In genomic region chr16:29007865-29008593, GRCh38 we compare ENCODE assay signal across 1 cellular context.
TF ChIP-seq lines count a peak whose summit lies in the region.

No MANE protein-coding gene starts in this region.

TF ChIP-seq in K562, 482 proteins besides CTCF, POLR2A, EP300 and RAD21 (continued from another document and continues in another):
- no peak for TF ChIP-seq ETS1 (conservative IDR thresholded peaks at IDR 0.05; ENCODE audit: control insufficient read depth, low read depth, low read length)
- TF ChIP-seq ZNF707 (CRISPR knock-in tag; conservative IDR thresholded peaks at IDR 0.05) = no peak
- no peak for TF ChIP-seq MCM2 (IDR thresholded peaks at IDR 0.05; ENCODE audit: low read depth)
- TF ChIP-seq ZNF41 (CRISPR knock-in tag; conservative IDR thresholded peaks at IDR 0.05) = no peak
- TF ChIP-seq NUFIP1 (IDR thresholded peaks at IDR 0.05; ENCODE audit: partially characterized antibody) = no peak
- no peak for TF ChIP-seq PREB (CRISPR knock-in tag; IDR thresholded peaks at IDR 0.05)
- no peak for TF ChIP-seq MAFG (tag; conservative IDR thresholded peaks at IDR 0.05)
- TF ChIP-seq ZBTB1 (CRISPR knock-in tag; IDR thresholded peaks at IDR 0.05; ENCODE audit: borderline replicate concordance, low read depth) = no peak
- no peak for TF ChIP-seq MTA1 (IDR thresholded peaks at IDR 0.05; ENCODE audit: borderline replicate concordance)
- TF ChIP-seq PHB (CRISPR knock-in tag; IDR thresholded peaks at IDR 0.05) = no peak
- no peak for TF ChIP-seq UBTF (IDR thresholded peaks at IDR 0.05; ENCODE audit: borderline replicate concordance in 1 of 2, low read depth in 2 of 2, low read length in 2 of 2)
- TF ChIP-seq POLR2AphosphoS5 (IDR thresholded peaks at IDR 0.05; ENCODE audit: control insufficient read depth, insufficient read depth, low read depth, low read length) = peak; percentile 37; the same call in 1 of the 2 replicates
- 0 out of 2 replicates have a peak, but pooled peaks have one; percentile 59 for TF ChIP-seq LCOR (CRISPR knock-in tag; IDR thresholded peaks at IDR 0.05)
- no peak for TF ChIP-seq NRF1 (conservative IDR thresholded peaks at IDR 0.05 in 1 of 2, IDR thresholded peaks at IDR 0.05 in 1 of 2)
- TF ChIP-seq NCOR1 (IDR thresholded peaks at IDR 0.05) = peak; percentile 23; the same call in 1 of the 2 replicates
- no peak for TF ChIP-seq ZNF197 (CRISPR knock-in tag; IDR thresholded peaks at IDR 0.05; ENCODE audit: low read depth)
- TF ChIP-seq CBFA2T2 (conservative IDR thresholded peaks at IDR 0.05) = peak; percentile 51; the same call in 1 of the 2 replicates
- TF ChIP-seq ZNF592 (IDR thresholded peaks at IDR 0.05) = peak; percentile 90
- TF ChIP-seq FOXJ3 (CRISPR knock-in tag; IDR thresholded peaks at IDR 0.05) = no peak
- TF ChIP-seq PRDM10 (IDR thresholded peaks at IDR 0.05; ENCODE audit: partially characterized antibody) = peak; percentile 28
- TF ChIP-seq CC2D1A (IDR thresholded peaks at IDR 0.05) = no peak
- no peak for TF ChIP-seq ZFP1 (CRISPR knock-in tag; IDR thresholded peaks at IDR 0.05)
- no peak for TF ChIP-seq PRPF4 (IDR thresholded peaks at IDR 0.05; ENCODE audit: insufficient read depth, low read depth, low read length, poor library complexity, severe bottlenecking)
- peak; percentile 22; the same call in 1 of the 2 replicates for TF ChIP-seq DPF2 (IDR thresholded peaks at IDR 0.05)
- no peak for TF ChIP-seq TCF7 (IDR thresholded peaks at IDR 0.05; ENCODE audit: borderline replicate concordance)
- no peak for TF ChIP-seq MGA (IDR thresholded peaks at IDR 0.05)
- no peak for TF ChIP-seq KHSRP (IDR thresholded peaks at IDR 0.05)
- no peak for TF ChIP-seq EWSR1 (IDR thresholded peaks at IDR 0.05; ENCODE audit: borderline replicate concordance, low read depth, partially characterized antibody)
- peak; percentile 50; the same call in 1 of the 2 replicates for TF ChIP-seq TFAP4 (CRISPR knock-in tag; IDR thresholded peaks at IDR 0.05; ENCODE audit: borderline replicate concordance)
- TF ChIP-seq ZFPM2 (CRISPR knock-in tag; IDR thresholded peaks at IDR 0.05) = no peak
- TF ChIP-seq CTBP1 (IDR thresholded peaks at IDR 0.05; ENCODE audit: borderline replicate concordance) = peak; percentile 81
- TF ChIP-seq GTF2E2 (tag; IDR thresholded peaks at IDR 0.05) = no peak
- TF ChIP-seq RFX1 (IDR thresholded peaks at IDR 0.05) = no peak
